ENCODE assay signal across 8 cellular contexts in the genomic region with DNA sequence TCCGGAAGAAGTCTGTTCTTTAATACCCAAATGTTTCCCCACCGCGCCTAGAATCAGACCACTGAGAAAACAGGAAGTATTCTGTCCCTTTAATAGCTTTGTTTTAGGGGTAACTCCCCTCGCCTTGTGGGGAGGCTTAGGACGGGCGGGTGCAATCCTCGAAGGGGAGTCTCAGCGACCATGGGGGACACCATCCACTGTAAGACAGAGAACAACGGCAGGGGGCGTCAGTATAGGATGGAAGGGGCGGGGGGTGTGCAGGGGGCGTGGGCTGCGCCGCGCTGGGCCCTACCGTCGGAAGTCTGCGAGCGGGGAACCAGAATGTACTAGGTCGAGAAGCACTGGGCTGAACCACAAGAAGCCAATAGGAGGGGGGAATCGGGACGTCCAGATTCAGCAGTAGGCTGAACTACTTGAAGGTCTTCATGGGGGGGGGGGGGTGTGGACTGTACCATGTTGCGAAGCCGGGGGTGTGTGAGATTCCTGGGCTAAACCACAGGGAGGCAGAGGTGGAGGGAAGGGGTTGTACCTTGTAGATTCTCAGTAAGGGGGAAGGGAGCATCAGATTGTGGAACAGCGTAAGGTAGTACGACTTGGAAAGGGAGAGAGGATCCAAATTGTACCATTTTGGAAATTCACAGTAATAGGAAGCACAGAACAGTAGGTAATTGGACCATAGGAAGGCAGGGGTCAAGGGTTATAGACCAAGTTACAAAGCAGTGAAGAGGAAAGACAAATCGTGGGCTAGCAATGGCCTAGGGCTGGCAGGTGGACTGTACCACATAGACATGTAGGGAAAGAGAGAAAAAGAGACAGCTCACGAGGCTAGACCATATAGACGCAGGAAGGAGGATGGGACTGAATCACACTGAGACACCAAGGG. TPM values are rescaled to one million over a fixed set of nuclear protein-coding genes. Genes with fewer than 3 reads are reported as not detected.
A peak's percentile ranks its signal among the peaks of the same experiment; 100 is the strongest.
DNase-seq lines count a peak whose midpoint lies in the region; ATAC-seq and TF ChIP-seq lines count a peak whose summit lies in the region.

No MANE protein-coding gene starts in this region.

- no peak for TF ChIP-seq POLR2A in lower leg skin (IDR thresholded peaks at IDR 0.05)

- ATAC-seq in GM19023 (IDR thresholded peaks at IDR 0.05; ENCODE audit: unreplicated experiment) = peak; percentile 4
- ATAC-seq in HG03460 (IDR thresholded peaks at IDR 0.05; ENCODE audit: unreplicated experiment) = peak; percentile 16

- peak; percentile 94 for DNase-seq in AG20443 (ENCODE audit: low spot score)
- DNase-seq in NCI-H526 treated with DMSO at 0.1 percent for 48 hours (lab: John Stamatoyannopoulos, UW) = peak; percentile 87
- peak; percentile 65 to 74 for DNase-seq in activated CD4-positive, alpha-beta T cell treated with anti-CD3 and anti-CD28 coated beads, Interleukin-2, amount 50 U/mL, for 48 hours
- peak; percentile 48 to 93 (median 84) for DNase-seq in dorsolateral prefrontal cortex
- peak; percentile 90 to 95 for DNase-seq in lower leg skin (ENCODE audit: low spot score in 2 of 2)
- DNase-seq in stimulated activated CD4-positive, alpha-beta T cell treated with anti-CD3 and anti-CD28 coated beads, TNF-alpha, amount 100 ng/mL, for 1 hour (ENCODE audit: low read depth in 3 of 3, low spot score in 1 of 3) = peak; percentile 59 to 75 (median 72)

- intact Hi-C loops in dorsolateral prefrontal cortex (cut with DNase I) = loop anchor here (5.0 to 10.0 kb wide), 2 partner anchors 327 to 329 kb away; a partner anchor contains a TSS
- intact Hi-C loops in lower leg skin (cut with DNase I; ENCODE audit: low total_unique reads) = no loop called here

- H3K4me3 ChIP-seq in dorsolateral prefrontal cortex (peak overlapping the region; percentile 42 to 95 (median 80)), lower leg skin (ENCODE audit: low read depth, poor library complexity, severe bottlenecking) (peak overlapping the region; percentile 37)

- H3K27me3 ChIP-seq in dorsolateral prefrontal cortex = no peaks in the 10 kb centered on the region

- peak overlapping the region; percentile 80 to 100 (median 98) for H3K27ac ChIP-seq in dorsolateral prefrontal cortex

- TF ChIP-seq CTCF in dorsolateral prefrontal cortex (IDR thresholded peaks at IDR 0.05 in 54 of 56, conservative IDR thresholded peaks at IDR 0.05 in 2 of 56; ENCODE audit: low read depth in 1 of 56, partially characterized antibody in 56 of 56) (peak in 5 of 56 donors; percentile 5 to 27 (median 14)), lower leg skin (IDR thresholded peaks at IDR 0.05) (no peak)

- 5 to 9% methylated on average over 19 to 28 of the region's 29 CpGs for WGBS in lower leg skin, 2 donors

RNA-seq across cellular contexts. Expression of a gene that starts 1.0 kb away (rescaled TPM):
- 10 to 100 TPM; 24.9 to 77.5 (median 41.6) TPM for total RNA-seq in dorsolateral prefrontal cortex
- total RNA-seq in lower leg skin = 10 to 100 TPM; 21.1 to 41.6 (median 24.8) TPM

RNA-seq across cellular contexts. Expression of a gene that starts 7.8 kb away (rescaled TPM):
- total RNA-seq in dorsolateral prefrontal cortex (100 to 1,000 TPM; 107 to 396 (median 272) TPM), lower leg skin (10 to 100 TPM in 3 of 4 donors, 1 to 10 TPM in 1; 7.3 to 37.5 (median 10.3) TPM)

RNA-seq across cellular contexts. Expression of a gene that starts 18.9 kb away (rescaled TPM):
- 10 to 100 TPM; 40.7 to 88.8 (median 62.5) TPM for total RNA-seq in dorsolateral prefrontal cortex
- total RNA-seq in lower leg skin = 1 to 10 TPM; 2.2 to 8.8 (median 6.1) TPM

RNA-seq across cellular contexts. Expression of a gene that starts 19.2 kb away (rescaled TPM):
- total RNA-seq in dorsolateral prefrontal cortex (100 to 1,000 TPM; 354 to 681 (median 462) TPM), lower leg skin (1,000 to 10,000 TPM; 3,252 to 5,828 (median 3,870) TPM)

RNA-seq across cellular contexts. Expression of a gene that starts 23.3 kb away (rescaled TPM):
- total RNA-seq in dorsolateral prefrontal cortex (1 to 10 TPM in 13 of 120 experiments, under 1 TPM in 18, not detected in 89; 0.25 to 2.6 (median 0.96) TPM), lower leg skin (1 to 10 TPM in 2 of 4 donors, under 1 TPM in 2; 0.53 to 8.2 (median 3.8) TPM)

Comparison
In these comparisons a context has a peak if more than half of its experiments do, and no peak if none do; other contexts are left out.
1. Peak in every context shown above with its lines: DNase-seq, ATAC-seq, H3K4me3 ChIP-seq and H3K27ac ChIP-seq.
2. RNA of a gene that starts 18.9 kb away (total RNA-seq): 40.7 to 88.8 TPM in dorsolateral prefrontal cortex; 2.2 to 8.8 TPM in lower leg skin; every median in the first group is over 4 times any median in the second.